In the genomic region with DNA sequence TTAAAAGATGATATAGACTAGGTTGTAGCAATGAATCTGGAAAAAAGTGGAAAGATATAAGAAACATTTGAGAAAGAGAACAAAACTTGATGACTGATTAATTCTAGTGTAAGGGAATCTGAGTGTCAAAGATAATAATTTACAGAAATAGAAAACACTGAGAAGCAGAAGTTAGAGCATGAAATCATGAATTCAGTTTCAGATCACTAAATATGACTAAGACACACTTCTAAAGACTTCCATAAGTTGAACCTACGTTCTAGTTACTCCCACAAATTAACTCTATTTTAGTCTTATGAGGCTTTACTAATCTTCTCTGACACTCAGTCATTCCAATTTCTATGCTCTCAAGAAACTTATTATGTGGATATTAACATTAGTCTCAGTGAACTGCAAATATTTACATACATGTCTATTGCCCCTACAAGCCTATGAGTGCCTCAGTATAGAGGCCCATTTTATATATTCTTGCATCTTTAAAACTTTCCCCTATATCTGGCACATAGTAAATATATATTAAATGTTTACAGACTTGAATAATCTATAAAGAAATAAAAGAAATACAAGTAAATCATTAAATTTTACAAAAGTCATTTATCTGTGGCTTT, we compare ENCODE assay signal across 15 cellular contexts. TPM values are rescaled to one million over a fixed set of nuclear protein-coding genes. Genes with fewer than 3 reads are reported as not detected.
DNase-seq lines count a peak whose midpoint lies in the region; ATAC-seq, FAIRE-seq and TF ChIP-seq lines count a peak whose summit lies in the region.
"Had no signal": no experiment of that assay in that cellular context is flagged by ENCODE, and none has a peak within 500 bp of the region (broad histone marks: within the 10 kb centered on the region; RNA-seq: fewer than 3 reads in every experiment).

No MANE protein-coding gene starts in this region.

- no peaks in the 10 kb centered on the region for H3K4me1 ChIP-seq in upper lobe of right lung
- no peaks in the 10 kb centered on the region for H3K4me1 ChIP-seq in kidney (ENCODE audit: control insufficient read depth in 1 of 2, insufficient read depth in 1 of 2, low read depth in 1 of 2, low read length in 2 of 2)
- H3K4me1 ChIP-seq: gastrocnemius medialis, prostate gland, SJCRH30 had no signal

- FAIRE-seq in kidney (lab: Jason Lieb, UNC): no peak
- FAIRE-seq: urothelium cell line had no signal

- intact Hi-C loops in activated CD4-positive, alpha-beta T cell treated with anti-CD3 and anti-CD28 coated beads, Interleukin-2, amount 10 ng/mL, durations not matched to agents 24 days and 14 days (cut with micrococcal nuclease): no loop called here
- intact Hi-C loops in upper lobe of right lung (cut with DNase I) (no loop called here), kidney (cut with DNase I) (no loop called here)

- peak overlapping the region; percentile 54 for H3K27ac Mint-ChIP-seq in activated CD4-positive, alpha-beta T cell treated with anti-CD3 and anti-CD28 coated beads, Interleukin-2, amount 10 ng/mL, durations not matched to agents 24 days and 14 days

- ATAC-seq in HG02588 (IDR thresholded peaks at IDR 0.05; ENCODE audit: unreplicated experiment): peak; percentile 83
- ATAC-seq in HG03457 (IDR thresholded peaks at IDR 0.05; ENCODE audit: unreplicated experiment): peak; percentile 95
- ATAC-seq in upper lobe of right lung: no peak
- ATAC-seq: gastrocnemius medialis had no signal

- H3K27me3 ChIP-seq in upper lobe of right lung: no peaks in the 10 kb centered on the region
- H3K27me3 ChIP-seq: cardiac muscle cell, gastrocnemius medialis, SJCRH30 had no signal

- no peaks in the 10 kb centered on the region for H3K9me3 Mint-ChIP-seq in activated CD4-positive, alpha-beta T cell treated with anti-CD3 and anti-CD28 coated beads, Interleukin-2, amount 10 ng/mL, durations not matched to agents 24 days and 14 days

- H3K4me1 Mint-ChIP-seq in activated CD4-positive, alpha-beta T cell treated with anti-CD3 and anti-CD28 coated beads, Interleukin-2, amount 10 ng/mL, durations not matched to agents 24 days and 14 days: peaks cover 6% of the 10 kb centered on the region

- TF ChIP-seq CTCF in upper lobe of right lung (IDR thresholded peaks at IDR 0.05) (no peak), kidney (IDR thresholded peaks at IDR 0.05; ENCODE audit: borderline replicate concordance, extremely low read depth, insufficient read depth) (no peak)

- peaks cover 52% of the 10 kb centered on the region for H3K36me3 Mint-ChIP-seq in activated CD4-positive, alpha-beta T cell treated with anti-CD3 and anti-CD28 coated beads, Interleukin-2, amount 10 ng/mL, durations not matched to agents 24 days and 14 days (ENCODE audit: low read depth)

- H3K27me3 Mint-ChIP-seq in activated CD4-positive, alpha-beta T cell treated with anti-CD3 and anti-CD28 coated beads, Interleukin-2, amount 10 ng/mL, durations not matched to agents 24 days and 14 days: no peaks in the 10 kb centered on the region

- no peak overlapping the region for H3K9ac ChIP-seq in kidney (ENCODE audit: low read length in 2 of 2)

- no peak for DNase-seq in activated CD4-positive, alpha-beta T cell treated with anti-CD3 and anti-CD28 coated beads, Interleukin-2, amount 10 ng/mL, durations not matched to agents 24 days and 14 days
- no peak for DNase-seq in activated CD4-positive, alpha-beta T cell treated with anti-CD3 and anti-CD28 coated beads for 48 hours
- DNase-seq in renal cortical epithelial cell (ENCODE audit: low read depth): peak; percentile 42
- DNase-seq in upper lobe of right lung: no peak
- no peak for DNase-seq in kidney
- no peak for DNase-seq in GM19238 (ENCODE audit: insufficient read length, low spot score)
- DNase-seq: gastrocnemius medialis, mammary epithelial cell, NCI-H1930, SJCRH30 had no signal

- H3K9me3 ChIP-seq in upper lobe of right lung (no peaks in the 10 kb centered on the region), kidney (ENCODE audit: control insufficient read depth in 1 of 2, low read length in 2 of 2) (no peaks in the 10 kb centered on the region)
- H3K9me3 ChIP-seq: gastrocnemius medialis, prostate gland, SJCRH30 had no signal

- H3K4me3 ChIP-seq in upper lobe of right lung (no peak overlapping the region), kidney (ENCODE audit: low read length in 2 of 2) (no peak overlapping the region)
- H3K4me3 ChIP-seq: cardiac muscle cell, gastrocnemius medialis, prostate gland, SJCRH30 had no signal

- H3K36me3 ChIP-seq in upper lobe of right lung (peaks cover 92% of the 10 kb centered on the region), kidney (ENCODE audit: control insufficient read depth in 1 of 2, insufficient read depth in 2 of 2, low read length in 2 of 2) (peaks cover 13 to 19% of the 10 kb centered on the region in 2 donors)
- H3K36me3 ChIP-seq: prostate gland had no signal

- H3K27ac ChIP-seq in upper lobe of right lung (no peak overlapping the region), kidney (ENCODE audit: low read depth in 2 of 2, low read length in 2 of 2) (no peak overlapping the region)
- H3K27ac ChIP-seq: cardiac muscle cell, gastrocnemius medialis, prostate gland, SJCRH30 had no signal

- H3K4me3 Mint-ChIP-seq in activated CD4-positive, alpha-beta T cell treated with anti-CD3 and anti-CD28 coated beads, Interleukin-2, amount 10 ng/mL, durations not matched to agents 24 days and 14 days: no peak overlapping the region

RNA-seq across cellular contexts. Expression of a gene that starts 30.4 kb away (rescaled TPM):
- total RNA-seq in activated CD4-positive, alpha-beta T cell treated with anti-CD3 and anti-CD28 coated beads, Interleukin-2, amount 10 ng/mL, durations not matched to agents 24 days and 14 days: 37.2 and 37.7 TPM in 2 replicates
- total RNA-seq in renal cortical epithelial cell: 56.4 and 81.4 TPM in 2 replicates
- 29.4 TPM for total RNA-seq in upper lobe of right lung
- 38.4 TPM for total RNA-seq in kidney
- 17.2 TPM for polyA plus RNA-seq in kidney (ENCODE audit: insufficient read depth, low read depth, low replicate concordance)
